Comparison of ENCODE assay signal across 21 cellular contexts in genomic region chr7:66464059-66464458, GRCh38.
DNase-seq lines count a peak whose midpoint lies in the region; ATAC-seq, FAIRE-seq and TF ChIP-seq lines count a peak whose summit lies in the region.
"Had no signal": no experiment of that assay in that cellular context is flagged by ENCODE, and none has a peak within 500 bp of the region (broad histone marks: within the 10 kb centered on the region; RNA-seq: fewer than 3 reads in every experiment).

No MANE protein-coding gene starts in this region.

- peak overlapping the region in 4 of 11 experiments; percentile 26 to 41 (median 36); a peak in 5 of 22 replicates for H3K9ac ChIP-seq in BLaER1 treated with 17β-estradiol and CSF1 and Interleukin-3, amounts not matched to agents 10 nM and 100 nM
- H3K9ac ChIP-seq in GM12878 (ENCODE audit: control insufficient read depth, insufficient read depth, low read length) (no peak overlapping the region), PC-3 (ENCODE audit: low read length) (no peak overlapping the region)

- intact Hi-C loops in GM12878 (cut with micrococcal nuclease; ENCODE audit: unreplicated experiment): no loop called here
- intact Hi-C loops in PC-3 (cut with micrococcal nuclease): no loop called here

- no peaks in the 10 kb centered on the region for H4K20me1 ChIP-seq in BLaER1 treated with 17β-estradiol and CSF1 and Interleukin-3, amounts not matched to agents 10 nM and 100 nM
- H4K20me1 ChIP-seq in GM12878 (ENCODE audit: control insufficient read depth, insufficient read depth) (no peaks in the 10 kb centered on the region), PC-3 (ENCODE audit: low read length) (no peaks in the 10 kb centered on the region)

- TF ChIP-seq EP300 in GM12878 (IDR thresholded peaks at IDR 0.05; ENCODE audit: borderline replicate concordance in 1 of 2, control insufficient read depth in 1 of 2, low read depth in 2 of 2, low read length in 2 of 2): no peak

- H3K9me3 ChIP-seq in BLaER1 treated with 17β-estradiol and CSF1 and Interleukin-3, amounts not matched to agents 10 nM and 100 nM (replicated peaks in 1 of 11): peaks cover 18 to 29% (median 25%) of the 10 kb centered on the region in 11 experiments
- H3K9me3 ChIP-seq in GM12878 (replicated peaks; ENCODE audit: control insufficient read depth, insufficient read depth, low read length) (no peaks in the 10 kb centered on the region), PC-3 (ENCODE audit: low read length) (no peaks in the 10 kb centered on the region)
- H3K9me3 ChIP-seq: Peyer's patch had no signal

- H3K79me2 ChIP-seq in GM12878 (ENCODE audit: control insufficient read depth, insufficient read depth, low read length) (no peaks in the 10 kb centered on the region), PC-3 (ENCODE audit: low read length) (no peaks in the 10 kb centered on the region)

- TF ChIP-seq CTCF in GM12878 (IDR thresholded peaks at IDR 0.05 in 2 of 3, conservative IDR thresholded peaks at IDR 0.05 in 1 of 3; ENCODE audit: control insufficient read depth in 2 of 3, extremely low read depth in 1 of 3, insufficient read depth in 1 of 3, low read depth in 3 of 3, low read length in 3 of 3) (no peak), PC-3 (conservative IDR thresholded peaks at IDR 0.05; ENCODE audit: low read depth, low read length) (no peak)

- RAD21 ChIA-PET in GM12878 (lab: Charles Lee; ENCODE audit: unreplicated experiment): no interaction called here

- H3K9me2 ChIP-seq in PC-3 (replicated peaks; ENCODE audit: low read length): no peaks in the 10 kb centered on the region

- FAIRE-seq in GM12878 (lab: Jason Lieb, UNC): no peak
- FAIRE-seq: A204.1 had no signal

- DNase-seq in GM12878 (ENCODE audit: low read depth, low spot score) (no peak), kidney tubule cell (ENCODE audit: low spot score) (no peak), germinal center (ENCODE audit: low spot score) (no peak), PC-3 (no peak)
- DNase-seq: CD4-positive, CD25-positive, alpha-beta regulatory T cell; DMS79; KBM-7; NCI-H1105; NCI-H146; NCI-H2029; NCI-H226; NCI-H510A treated with DMSO at 0.1 percent for 48 hours; NCI-H774; NK-92 treated with Interleukin-12 subunit alpha and Interleukin-12 subunit beta, amount 100 ng/mL, for 24 hours; Peyer's patch; T-helper 1 cell had no signal

- H2AFZ ChIP-seq in GM12878 (ENCODE audit: control insufficient read depth, low read depth, low read length) (no peak overlapping the region), PC-3 (ENCODE audit: low read length) (no peak overlapping the region)

- peak overlapping the region in 1 of 10 experiments; percentile 18; a peak in 2 of 20 replicates for H3K4me3 ChIP-seq in BLaER1 treated with 17β-estradiol and CSF1 and Interleukin-3, amounts not matched to agents 10 nM and 100 nM
- no peak overlapping the region for H3K4me3 ChIP-seq in GM12878
- H3K4me3 ChIP-seq in PC-3 (ENCODE audit: low read length): no peak overlapping the region
- H3K4me3 ChIP-seq: Peyer's patch had no signal

- ATAC-seq in GM21825 (IDR thresholded peaks at IDR 0.05; ENCODE audit: unreplicated experiment): peak; percentile 59
- peak; percentile 65 for ATAC-seq in HG03139 (IDR thresholded peaks at IDR 0.05; ENCODE audit: unreplicated experiment)
- ATAC-seq in GM12878: no peak
- ATAC-seq in HG02970 (IDR thresholded peaks at IDR 0.05; ENCODE audit: low FRiP score, unreplicated experiment): no peak
- no peak for ATAC-seq in PC-3

- peaks cover 32 to 51% (median 45%) of the 10 kb centered on the region in 10 experiments for H3K4me1 ChIP-seq in BLaER1 treated with 17β-estradiol and CSF1 and Interleukin-3, amounts not matched to agents 10 nM and 100 nM
- no peaks in the 10 kb centered on the region for H3K4me1 ChIP-seq in GM12878 (ENCODE audit: control insufficient read depth, insufficient read depth, low read length)
- no peaks in the 10 kb centered on the region for H3K4me1 ChIP-seq in PC-3 (ENCODE audit: insufficient read depth, low read length)
- H3K4me1 ChIP-seq: Peyer's patch had no signal

- H3K27ac ChIP-seq in BLaER1 treated with 17β-estradiol and CSF1 and Interleukin-3, amounts not matched to agents 10 nM and 100 nM: peak overlapping the region in 9 of 11 experiments; percentile 29 to 73 (median 51); a peak in 16 of 22 replicates
- H3K27ac ChIP-seq in GM12878 (ENCODE audit: control insufficient read depth, insufficient read depth) (no peak overlapping the region), PC-3 (ENCODE audit: low read length) (no peak overlapping the region)
- H3K27ac ChIP-seq: Peyer's patch had no signal

- POLR2A ChIA-PET in GM12878 (lab: Charles Lee) (no interaction called here), PC-3 (lab: Charles Lee; ENCODE audit: unreplicated experiment) (no interaction called here)

- CTCF ChIA-PET in GM12878 (lab: Yijun Ruan, JAX): no interaction called here
- CTCF ChIA-PET in PC-3 (lab: Charles Lee): no interaction called here

- no peaks in the 10 kb centered on the region for H3F3A ChIP-seq in PC-3 (ENCODE audit: low read length, unreplicated experiment)

- 75% methylated on average over 6 of the region's 6 CpGs for WGBS in GM12878 (ENCODE audit: insufficient coverage, insufficient replicate concordance, low lambda C conversion rate, missing lambda C conversion rate)

- no peaks in the 10 kb centered on the region for H3K27me3 ChIP-seq in BLaER1 treated with 17β-estradiol and CSF1 and Interleukin-3, amounts not matched to agents 10 nM and 100 nM
- no peaks in the 10 kb centered on the region for H3K27me3 ChIP-seq in GM12878 (replicated peaks in 1 of 2; ENCODE audit: control insufficient read depth in 2 of 2, insufficient read depth in 2 of 2, low read length in 1 of 2)
- no peaks in the 10 kb centered on the region for H3K27me3 ChIP-seq in PC-3 (ENCODE audit: low read length)
- H3K27me3 ChIP-seq: Peyer's patch had no signal

- no peaks in the 10 kb centered on the region; a peak in 2 of 22 replicates for H3K36me3 ChIP-seq in BLaER1 treated with 17β-estradiol and CSF1 and Interleukin-3, amounts not matched to agents 10 nM and 100 nM
- no peaks in the 10 kb centered on the region for H3K36me3 ChIP-seq in GM12878 (ENCODE audit: control insufficient read depth in 2 of 2, insufficient read depth in 2 of 2, low read length in 1 of 2)
- H3K36me3 ChIP-seq in PC-3 (ENCODE audit: low read depth, low read length): no peaks in the 10 kb centered on the region
- H3K36me3 ChIP-seq: Peyer's patch had no signal

- no peak for TF ChIP-seq RAD21 in GM12878 (IDR thresholded peaks at IDR 0.05; ENCODE audit: insufficient read depth, low read depth, low read length)

- SMC1A ChIA-PET in GM12878 (lab: Charles Lee; ENCODE audit: uncharacterized antibody, unreplicated experiment): no interaction called here

- TF ChIP-seq POLR2A in GM12878 (IDR thresholded peaks at IDR 0.05; ENCODE audit: low read depth, low read length): no peak

- peak overlapping the region; percentile 15 to 79 (median 71) for H3K4me2 ChIP-seq in BLaER1 treated with 17β-estradiol and CSF1 and Interleukin-3, amounts not matched to agents 10 nM and 100 nM
- H3K4me2 ChIP-seq in GM12878 (ENCODE audit: control insufficient read depth, insufficient read depth): no peak overlapping the region
- no peak overlapping the region for H3K4me2 ChIP-seq in PC-3 (ENCODE audit: low read length)

- BruUV-seq in GM12878 (replicated peaks; lab: Mats Ljungman, UMichigan): no TSS peak
- BruUV-seq in PC-3 (replicated peaks; lab: Mats Ljungman, UMichigan): no TSS peak

- in situ Hi-C loops in GM12878 (cut with MboI): no loop called here

TF ChIP-seq in GM12878, 131 proteins besides CTCF, POLR2A, EP300 and RAD21:
- TF ChIP-seq EED (IDR thresholded peaks at IDR 0.05; ENCODE audit: low read depth) (no peak), NR2C1 (IDR thresholded peaks at IDR 0.05) (no peak), NFYA (IDR thresholded peaks at IDR 0.05; ENCODE audit: borderline replicate concordance, low read depth, low read length) (no peak), SRF (IDR thresholded peaks at IDR 0.05; ENCODE audit: low read depth in 2 of 2, low read length in 2 of 2) (peak; percentile 75 to 87), STAT1 (conservative IDR thresholded peaks at IDR 0.05) (no peak)

Comparison
In these comparisons a context has a peak if more than half of its experiments do, and no peak if none do; other contexts are left out.
1. H3K27ac ChIP-seq: peak in BLaER1 treated with 17β-estradiol and CSF1 and Interleukin-3, amounts not matched to agents 10 nM and 100 nM (9 of 11); none in GM12878 (single experiment) and PC-3 (single experiment).
2. H3K4me2 ChIP-seq: peak in BLaER1 treated with 17β-estradiol and CSF1 and Interleukin-3, amounts not matched to agents 10 nM and 100 nM (11 of 11); none in GM12878 (single experiment) and PC-3 (single experiment).
3. ATAC-seq: peak in GM21825 (single experiment) and HG03139 (single experiment); none in GM12878 (single experiment), HG02970 (single experiment) and PC-3 (single experiment).